In genomic region chr11:60193687-60194433, GRCh38 we compare ENCODE assay signal across 8 cellular contexts. TPM values are rescaled to one million over a fixed set of nuclear protein-coding genes. Genes with fewer than 3 reads are reported as not detected.
DNase-seq lines count a peak whose midpoint lies in the region; ATAC-seq and TF ChIP-seq lines count a peak whose summit lies in the region.

No MANE protein-coding gene starts in this region.

- no peak overlapping the region for H3K9ac ChIP-seq in neural cell (ENCODE audit: low read length)

- H4K20me1 ChIP-seq in neural cell (ENCODE audit: insufficient read depth) = no peaks in the 10 kb centered on the region

- no peak overlapping the region for H3K4me2 ChIP-seq in neural cell (ENCODE audit: low read length)

- TF ChIP-seq POLR2A in upper lobe of left lung (IDR thresholded peaks at IDR 0.05) = no peak

- TF ChIP-seq EP300 in neural cell (conservative IDR thresholded peaks at IDR 0.05; ENCODE audit: poor library complexity, severe bottlenecking) (no peak), upper lobe of left lung (IDR thresholded peaks at IDR 0.05) (no peak)

- TF ChIP-seq CTCF in AG09319 (IDR thresholded peaks at IDR 0.05; ENCODE audit: low read depth, low read length) (peak; percentile 68), neural cell (IDR thresholded peaks at IDR 0.05; ENCODE audit: poor library complexity, severe bottlenecking) (peak; percentile 49), upper lobe of left lung (IDR thresholded peaks at IDR 0.05) (peak; percentile 69 to 81 (median 76))

- no peaks in the 10 kb centered on the region for H3K9me2 ChIP-seq in neural cell (ENCODE audit: insufficient read depth, low read length)

- H3K36me3 ChIP-seq in neural cell (ENCODE audit: insufficient read depth, low read length) (no peaks in the 10 kb centered on the region), upper lobe of left lung (no peaks in the 10 kb centered on the region)

- WGBS in upper lobe of left lung, 2 donors = 10 to 23% methylated on average over 1 of the region's 1 CpG

- no peak overlapping the region for H2AFZ ChIP-seq in neural cell (ENCODE audit: low read depth, low read length)

- no peaks in the 10 kb centered on the region for H3F3A ChIP-seq in neural cell (ENCODE audit: insufficient read depth, low read length, poor library complexity, severe bottlenecking)

- DNase-seq in AG09319 (ENCODE audit: extremely low read depth, low read depth) (no peak), NCI-H748 (lab: John Stamatoyannopoulos, UW; ENCODE audit: unreplicated experiment) (peak; percentile 47), upper lobe of left lung (peak in 1 of 2 donors; percentile 37)
- peak; percentile 77 for DNase-seq in activated CD8-positive, alpha-beta memory T cell treated with anti-CD3 and anti-CD28 coated beads for 24 hours

- H3K79me2 ChIP-seq in neural cell (replicated peaks; ENCODE audit: insufficient read depth, low read length) = no peaks in the 10 kb centered on the region

- H3K4me1 ChIP-seq in upper lobe of left lung = no peaks in the 10 kb centered on the region

- H3K27me3 ChIP-seq in neural cell (ENCODE audit: insufficient read depth, low read depth, low read length) = no peaks in the 10 kb centered on the region
- H3K27me3 ChIP-seq in upper lobe of left lung = no peaks in the 10 kb centered on the region

- TF ChIP-seq RAD21 in neural cell (conservative IDR thresholded peaks at IDR 0.05) = no peak

- H3K9me3 ChIP-seq in neural cell (ENCODE audit: low read length) = no peaks in the 10 kb centered on the region
- no peaks in the 10 kb centered on the region for H3K9me3 ChIP-seq in upper lobe of left lung

- H3K27ac ChIP-seq in neural cell (ENCODE audit: low read length) = no peak overlapping the region
- H3K27ac ChIP-seq in upper lobe of left lung = peak overlapping the region in 1 of 4 donors; percentile 40

- peak; percentile 96 for ATAC-seq in GM18517 (IDR thresholded peaks at IDR 0.05; ENCODE audit: unreplicated experiment)
- ATAC-seq in HG03103 (IDR thresholded peaks at IDR 0.05; ENCODE audit: low read depth, unreplicated experiment) = peak; percentile 92
- ATAC-seq in esophagus mucosa = peak; percentile 82
- peak; percentile 72 to 80 for ATAC-seq in upper lobe of left lung (ENCODE audit: low FRiP score in 2 of 2)

- H3K4me3 ChIP-seq in neural cell (ENCODE audit: low read length) (no peak overlapping the region), upper lobe of left lung (no peak overlapping the region)

TF ChIP-seq in neural cell, 6 proteins besides CTCF, POLR2A, EP300 and RAD21:
- TF ChIP-seq POLR2AphosphoS5 (IDR thresholded peaks at IDR 0.05) (no peak), SMC3 (conservative IDR thresholded peaks at IDR 0.05; ENCODE audit: poor library complexity) (no peak), REST (IDR thresholded peaks at IDR 0.05; ENCODE audit: borderline replicate concordance) (no peak), TAF1 (IDR thresholded peaks at IDR 0.05; ENCODE audit: low read depth) (no peak), MXI1 (conservative IDR thresholded peaks at IDR 0.05; ENCODE audit: poor library complexity, severe bottlenecking) (no peak)

RNA-seq across cellular contexts. Expression of gene MS4A6A, which starts 11.0 kb away (rescaled TPM):
- total RNA-seq in esophagus mucosa = 4.9 TPM
- not detected in 2 replicates for polyA plus RNA-seq in neural cell
- not detected in 2 replicates for polyA minus RNA-seq in neural cell
- total RNA-seq in upper lobe of left lung = 100 to 1,000 TPM in 2 of 6 donors, 10 to 100 TPM in 4; 21.4 to 156 (median 97.0) TPM

RNA-seq across cellular contexts. Expression of gene MS4A4E, which starts 49.1 kb away (rescaled TPM):
- total RNA-seq in esophagus mucosa = 0.64 TPM
- not detected in 2 replicates for polyA plus RNA-seq in neural cell
- polyA minus RNA-seq in neural cell = not detected in 2 replicates
- total RNA-seq in upper lobe of left lung = 10 to 100 TPM in 1 of 6 donors, 1 to 10 TPM in 4, under 1 TPM in 1; 0.89 to 27.2 (median 3.2) TPM
